ENCODE assay signal across 10 cellular contexts in genomic region chr2:160371251-160372009, GRCh38.
DNase-seq lines count a peak whose midpoint lies in the region; ATAC-seq, FAIRE-seq and TF ChIP-seq lines count a peak whose summit lies in the region.
"Had no signal": no experiment of that assay in that cellular context is flagged by ENCODE, and none has a peak within 500 bp of the region (broad histone marks: within the 10 kb centered on the region; RNA-seq: fewer than 3 reads in every experiment).

No MANE protein-coding gene starts in this region.

- no peak for FAIRE-seq in urothelium cell line (lab: Jason Lieb, UNC)

- peak overlapping the region; percentile 16 for H3K4me3 Mint-ChIP-seq in stimulated activated effector memory CD8-positive, alpha-beta T cell treated with anti-CD3 and anti-CD28 coated beads, Interleukin-12 subunit alpha, Interleukin-12 subunit beta, amount 100 ng/mL, for 72 hours
- H3K4me3 Mint-ChIP-seq: T-helper 1 cell treated with Interleukin-12 subunit alpha and Interleukin-12 subunit beta and Interleukin-4 antibody, amounts not matched to agents 30 μg/mL and 1 μg/mL, for 36 hours had no signal

- H3K36me3 Mint-ChIP-seq in stimulated activated effector memory CD8-positive, alpha-beta T cell treated with anti-CD3 and anti-CD28 coated beads, Interleukin-12 subunit alpha, Interleukin-12 subunit beta, amount 100 ng/mL, for 72 hours = peaks cover 6% of the 10 kb centered on the region

- H3K9me3 ChIP-seq in right atrium auricular region = no peaks in the 10 kb centered on the region

- peak overlapping the region; percentile 58 for H3K27ac Mint-ChIP-seq in stimulated activated effector memory CD8-positive, alpha-beta T cell treated with anti-CD3 and anti-CD28 coated beads, Interleukin-12 subunit alpha, Interleukin-12 subunit beta, amount 100 ng/mL, for 72 hours
- H3K27ac Mint-ChIP-seq: T-helper 1 cell treated with Interleukin-12 subunit alpha and Interleukin-12 subunit beta and Interleukin-4 antibody, amounts not matched to agents 30 μg/mL and 1 μg/mL, for 36 hours had no signal

- no peaks in the 10 kb centered on the region for H3K27me3 ChIP-seq in right atrium auricular region

- H3K36me3 ChIP-seq in right atrium auricular region = peaks cover 5% of the 10 kb centered on the region

- ATAC-seq in stimulated activated effector memory CD8-positive, alpha-beta T cell treated with anti-CD3 and anti-CD28 coated beads, Interleukin-12 subunit alpha, Interleukin-12 subunit beta, amount 100 ng/mL, for 72 hours = peak; percentile 19

- DNase-seq in Kasumi-1 (lab: John Stamatoyannopoulos, UW) (peak; percentile 42 to 56), UCSD-AML1 (lab: John Stamatoyannopoulos, UW; ENCODE audit: unreplicated experiment) (peak; percentile 57), right atrium auricular region (ENCODE audit: low spot score) (no peak), SKM-1 treated with dmso at 0.1 percent for 144 hours (lab: John Stamatoyannopoulos, UW; ENCODE audit: unreplicated experiment) (no peak), urothelium cell line (ENCODE audit: low spot score) (no peak), NOMO-1 (lab: John Stamatoyannopoulos, UW; ENCODE audit: unreplicated experiment in 2 of 2) (no peak)
- DNase-seq in stimulated activated effector memory CD8-positive, alpha-beta T cell treated with anti-CD3 and anti-CD28 coated beads, Interleukin-12 subunit alpha, Interleukin-12 subunit beta, amount 100 ng/mL, for 72 hours (ENCODE audit: low spot score in 2 of 2) = no peak
- DNase-seq: activated gamma-delta T cell, NCI-H187 had no signal

- no peaks in the 10 kb centered on the region for H3K9me3 Mint-ChIP-seq in stimulated activated effector memory CD8-positive, alpha-beta T cell treated with anti-CD3 and anti-CD28 coated beads, Interleukin-12 subunit alpha, Interleukin-12 subunit beta, amount 100 ng/mL, for 72 hours
- H3K9me3 Mint-ChIP-seq: T-helper 1 cell treated with Interleukin-12 subunit alpha and Interleukin-12 subunit beta and Interleukin-4 antibody, amounts not matched to agents 30 μg/mL and 1 μg/mL, for 36 hours had no signal

- peaks cover 0 to 100% of the 10 kb centered on the region in 2 donors for H3K4me1 ChIP-seq in right atrium auricular region

- peak overlapping the region; percentile 20 to 58 for H3K27ac ChIP-seq in right atrium auricular region

- H3K4me3 ChIP-seq in right atrium auricular region = no peak overlapping the region

- peaks cover 75% of the 10 kb centered on the region for H3K4me1 Mint-ChIP-seq in stimulated activated effector memory CD8-positive, alpha-beta T cell treated with anti-CD3 and anti-CD28 coated beads, Interleukin-12 subunit alpha, Interleukin-12 subunit beta, amount 100 ng/mL, for 72 hours

- TF ChIP-seq CTCF in right atrium auricular region (IDR thresholded peaks at IDR 0.05) = no peak

Comparison
In these comparisons a context has a peak if more than half of its experiments do, and no peak if none do; other contexts are left out.
1. DNase-seq: peak in Kasumi-1 (2 of 2) and UCSD-AML1 (single experiment); none in right atrium auricular region (single experiment), stimulated activated effector memory CD8-positive, alpha-beta T cell treated with anti-CD3 and anti-CD28 coated beads, Interleukin-12 subunit alpha, Interleukin-12 subunit beta, amount 100 ng/mL, for 72 hours (0 of 2), SKM-1 treated with dmso at 0.1 percent for 144 hours (single experiment), urothelium cell line (single experiment) and NOMO-1 (0 of 2).